ENCODE assay signal across 23 cellular contexts in genomic region chr7:140670343-140670935, GRCh38. TPM values are rescaled to one million over a fixed set of nuclear protein-coding genes. Genes with fewer than 3 reads are reported as not detected.
DNase-seq lines count a peak whose midpoint lies in the region; ATAC-seq, FAIRE-seq and TF ChIP-seq lines count a peak whose summit lies in the region.
"Had no signal": no experiment of that assay in that cellular context is flagged by ENCODE, and none has a peak within 500 bp of the region (broad histone marks: within the 10 kb centered on the region; RNA-seq: fewer than 3 reads in every experiment).

No MANE protein-coding gene starts in this region.

- FAIRE-seq in K562 (lab: Jason Lieb, UNC): no peak
- FAIRE-seq: GM12878 had no signal

- H3K9me3 Mint-ChIP-seq in CD4-positive, CD25-positive, alpha-beta regulatory T cell: peaks cover 0 to 2% (median 0%) of the 10 kb centered on the region in 7 donors
- no peaks in the 10 kb centered on the region for H3K9me3 Mint-ChIP-seq in neural progenitor cell
- H3K9me3 Mint-ChIP-seq: CD4-positive, alpha-beta memory T cell; IgD-negative memory B cell had no signal

- no peak overlapping the region for H3K27ac ChIP-seq in CD4-positive, CD25-positive, alpha-beta regulatory T cell (ENCODE audit: insufficient read depth, low read length, poor library complexity, severe bottlenecking)
- no peak overlapping the region for H3K27ac ChIP-seq in K562 (ENCODE audit: extremely low read depth, low read depth, low read length)
- H3K27ac ChIP-seq in neural progenitor cell: no peak overlapping the region
- H3K27ac ChIP-seq in breast epithelium: no peak overlapping the region
- no peak overlapping the region for H3K27ac ChIP-seq in colonic mucosa
- H3K27ac ChIP-seq: GM23248 had no signal

- no peak for TF ChIP-seq CTCF in K562 (IDR thresholded peaks at IDR 0.05 in 2 of 3, conservative IDR thresholded peaks at IDR 0.05 in 1 of 3; ENCODE audit: insufficient read depth in 2 of 3, low read depth in 1 of 3, low read length in 3 of 3)
- TF ChIP-seq CTCF in neural progenitor cell (IDR thresholded peaks at IDR 0.05): no peak
- no peak for TF ChIP-seq CTCF in breast epithelium (IDR thresholded peaks at IDR 0.05)
- no peak for TF ChIP-seq CTCF in colonic mucosa (IDR thresholded peaks at IDR 0.05)

- peaks cover 22% of the 10 kb centered on the region for H3K4me1 ChIP-seq in CD4-positive, CD25-positive, alpha-beta regulatory T cell (ENCODE audit: control insufficient read depth, insufficient read depth, low read length, poor library complexity, severe bottlenecking)
- H3K4me1 ChIP-seq in K562 (replicated peaks in 1 of 2; ENCODE audit: control insufficient read depth in 2 of 2, insufficient read depth in 2 of 2, low read length in 2 of 2) (peaks cover 21 to 34% of the 10 kb centered on the region in 2 experiments; a peak in 4 of 5 replicates), neural progenitor cell (peaks cover 6% of the 10 kb centered on the region), breast epithelium (peaks cover 2 to 7% of the 10 kb centered on the region in 2 donors), colonic mucosa (peaks cover 18% of the 10 kb centered on the region)
- H3K4me1 ChIP-seq: BE2C had no signal

- in situ Hi-C loops in K562 (cut with MboI): no loop called here

- no TSS peak for BruUV-seq in K562 (replicated peaks; lab: Mats Ljungman, UMichigan)

- H3K36me3 ChIP-seq in CD4-positive, CD25-positive, alpha-beta regulatory T cell (ENCODE audit: control insufficient read depth, insufficient read depth, low read length): no peaks in the 10 kb centered on the region
- H3K36me3 ChIP-seq in H7 (replicated peaks; ENCODE audit: control insufficient read depth, insufficient read depth, low read length) (no peaks in the 10 kb centered on the region; the same call in 1 of the 2 replicates), K562 (ENCODE audit: control insufficient read depth, insufficient read depth, low read length) (no peaks in the 10 kb centered on the region), neural progenitor cell (no peaks in the 10 kb centered on the region), breast epithelium (no peaks in the 10 kb centered on the region), colonic mucosa (no peaks in the 10 kb centered on the region)
- H3K36me3 ChIP-seq: BE2C, MG63 had no signal

- no peak for TF ChIP-seq EP300 in K562 (IDR thresholded peaks at IDR 0.05; ENCODE audit: low read length)

- H3K9me3 ChIP-seq in CD4-positive, CD25-positive, alpha-beta regulatory T cell (ENCODE audit: control insufficient read depth in 2 of 2, low read length in 2 of 2): no peaks in the 10 kb centered on the region
- no peaks in the 10 kb centered on the region for H3K9me3 ChIP-seq in K562 (replicated peaks; ENCODE audit: control insufficient read depth, insufficient read depth, low read depth, low read length)
- no peaks in the 10 kb centered on the region for H3K9me3 ChIP-seq in neural progenitor cell (ENCODE audit: low read depth)
- H3K9me3 ChIP-seq in breast epithelium: no peaks in the 10 kb centered on the region
- H3K9me3 ChIP-seq in colonic mucosa: no peaks in the 10 kb centered on the region
- H3K9me3 ChIP-seq: BE2C, Caco-2, MG63 had no signal

- peak overlapping the region; percentile 21 to 80 (median 43) for H3K4me3 Mint-ChIP-seq in CD4-positive, CD25-positive, alpha-beta regulatory T cell
- no peak overlapping the region for H3K4me3 Mint-ChIP-seq in neural progenitor cell

- H4K20me1 ChIP-seq in K562 (replicated peaks; ENCODE audit: control insufficient read depth, insufficient read depth, low read length) (no peaks in the 10 kb centered on the region), neural progenitor cell (ENCODE audit: low read depth) (no peaks in the 10 kb centered on the region)

- H3K27ac Mint-ChIP-seq in CD4-positive, CD25-positive, alpha-beta regulatory T cell: peak overlapping the region in 1 of 3 donors; percentile 56
- H3K27ac Mint-ChIP-seq in neural progenitor cell: no peak overlapping the region
- H3K27ac Mint-ChIP-seq: IgD-negative memory B cell had no signal

- POLR2A ChIA-PET in K562 (lab: Yijun Ruan, JAX): interaction anchor here (0.6 to 2.4 kb wide), 4 partner anchors 11 to 365 kb away, joined by 3 to 9 read pairs (median 4); no protein-coding TSS in a partner anchor

- TF ChIP-seq RAD21 in K562 (CRISPR knock-in tag; conservative IDR thresholded peaks at IDR 0.05 in 1 of 2, IDR thresholded peaks at IDR 0.05 in 1 of 2): no peak

- CTCF ChIA-PET in K562 (lab: Yijun Ruan, JAX; ENCODE audit: low intra/inter-chr PET ratio): interaction anchor here (0.6 kb wide), 1 partner anchor 76 kb away, joined by 3 read pairs; no protein-coding TSS in a partner anchor

- H3K79me2 ChIP-seq in K562 (ENCODE audit: control insufficient read depth, insufficient read depth, low read length) (no peaks in the 10 kb centered on the region), neural progenitor cell (ENCODE audit: low read depth) (no peaks in the 10 kb centered on the region)

- H3K27me3 ChIP-seq in CD4-positive, CD25-positive, alpha-beta regulatory T cell (ENCODE audit: control insufficient read depth, insufficient read depth, low read length): no peaks in the 10 kb centered on the region
- H3K27me3 ChIP-seq in H7 (ENCODE audit: control insufficient read depth, insufficient read depth, low read length) (peaks cover 13% of the 10 kb centered on the region; the same call in 1 of the 2 replicates), K562 (ENCODE audit: control insufficient read depth in 2 of 2, insufficient read depth in 2 of 2, low read length in 2 of 2) (peaks cover 7% of the 10 kb centered on the region in 2 experiments; a peak in 4 of 5 replicates), neural progenitor cell (peaks cover 29% of the 10 kb centered on the region), breast epithelium (no peaks in the 10 kb centered on the region), colonic mucosa (no peaks in the 10 kb centered on the region)
- H3K27me3 ChIP-seq: MG63 had no signal

- H3K4me1 Mint-ChIP-seq in CD4-positive, CD25-positive, alpha-beta regulatory T cell: peaks cover 0 to 32% (median 20%) of the 10 kb centered on the region in 4 donors
- H3K4me1 Mint-ChIP-seq in neural progenitor cell: peaks cover 13% of the 10 kb centered on the region

- H3K9me1 ChIP-seq in K562 (ENCODE audit: control insufficient read depth, insufficient read depth, low read length): no peaks in the 10 kb centered on the region

- intact Hi-C loops in K562 (cut with micrococcal nuclease): loop anchor here (10.0 kb wide), 2 partner anchors 314 to 864 kb away; no protein-coding TSS in a partner anchor
- intact Hi-C loops in sciatic nerve (cut with DNase I): no loop called here
- intact Hi-C loops in breast epithelium (cut with DNase I; ENCODE audit: low total_unique reads): no loop called here
- intact Hi-C loops in colonic mucosa (cut with DNase I): loop anchor here (10.0 kb wide), 1 partner anchor 314 kb away; no protein-coding TSS in a partner anchor

- H2AFZ ChIP-seq in K562 (ENCODE audit: low read depth, low read length) (no peak overlapping the region), neural progenitor cell (replicated peaks) (no peak overlapping the region)
- H2AFZ ChIP-seq: GM23248 had no signal

- H3F3A ChIP-seq in neural progenitor cell (ENCODE audit: low read depth): peaks cover 24% of the 10 kb centered on the region

- H3K4me3 ChIP-seq in CD4-positive, CD25-positive, alpha-beta regulatory T cell (ENCODE audit: low read depth, low read length): no peak overlapping the region
- H3K4me3 ChIP-seq in H7 (ENCODE audit: insufficient read depth, low read depth, low read length) (no peak overlapping the region), K562 (no peak overlapping the region), neural progenitor cell (no peak overlapping the region), breast epithelium (no peak overlapping the region), colonic mucosa (no peak overlapping the region)
- H3K4me3 ChIP-seq: GM12878, GM23248, MG63 had no signal

- no peak for TF ChIP-seq POLR2A in K562 (conservative IDR thresholded peaks at IDR 0.05)
- TF ChIP-seq POLR2A in breast epithelium (IDR thresholded peaks at IDR 0.05): no peak

- H3K4me2 ChIP-seq in K562 (ENCODE audit: insufficient read depth, low read length) (no peak overlapping the region), neural progenitor cell (no peak overlapping the region)

- H3K27me3 Mint-ChIP-seq in CD4-positive, CD25-positive, alpha-beta regulatory T cell: peaks cover 21% of the 10 kb centered on the region
- H3K27me3 Mint-ChIP-seq in neural progenitor cell (ENCODE audit: insufficient read depth, low read depth): peaks cover 22% of the 10 kb centered on the region
- H3K27me3 Mint-ChIP-seq: CD4-positive, alpha-beta memory T cell; IgD-negative memory B cell had no signal

- no peak for DNase-seq in CD4-positive, CD25-positive, alpha-beta regulatory T cell
- peak; percentile 47 for DNase-seq in H7
- DNase-seq in K562 (ENCODE audit: extremely low read depth in 1 of 4, low spot score in 3 of 4): peak; percentile 40 to 45 (median 44)
- DNase-seq in sciatic nerve (ENCODE audit: low spot score): peak; percentile 28
- DNase-seq in neural progenitor cell (ENCODE audit: low spot score): no peak
- DNase-seq in breast epithelium (ENCODE audit: low spot score in 2 of 2): no peak
- DNase-seq in colonic mucosa: no peak
- DNase-seq: BE2C; Caco-2; CD4-positive, alpha-beta memory T cell; DND-41; GM23248; Kasumi-1; MG63; NCI-H1048; NCI-H1417 treated with DMSO at 0.1 percent for 48 hours; NCI-H187; NCI-H69 had no signal

- ATAC-seq in CD4-positive, CD25-positive, alpha-beta regulatory T cell (ENCODE audit: low read depth in 2 of 2): no peak
- ATAC-seq in K562: no peak
- ATAC-seq in sciatic nerve: no peak
- ATAC-seq in HG02798 (IDR thresholded peaks at IDR 0.05; ENCODE audit: poor library complexity, unreplicated experiment): no peak
- ATAC-seq: GM12878, HCT116, SK-N-SH treated with all-trans-retinoic acid at 6 μM for 48 hours had no signal

- 8% methylated on average over 4 of the region's 4 CpGs for WGBS in K562 (ENCODE audit: insufficient coverage, low coverage, missing lambda C conversion rate)

- H3K9ac ChIP-seq in K562 (ENCODE audit: insufficient read depth in 1 of 2, low read depth in 2 of 2, low read length in 2 of 2) (no peak overlapping the region), neural progenitor cell (no peak overlapping the region), colonic mucosa (ENCODE audit: low read depth in 2 of 2, low read length in 2 of 2) (no peak overlapping the region)
- H3K9ac ChIP-seq: GM23248 had no signal

- H3K36me3 Mint-ChIP-seq in CD4-positive, CD25-positive, alpha-beta regulatory T cell: no peaks in the 10 kb centered on the region
- peaks cover 2% of the 10 kb centered on the region for H3K36me3 Mint-ChIP-seq in neural progenitor cell
- H3K36me3 Mint-ChIP-seq: IgD-negative memory B cell had no signal

RNA-seq across cellular contexts. Expression of gene ADCK2, which starts 2.3 kb away (rescaled TPM):
- 14.3 TPM for total RNA-seq in CD4-positive, CD25-positive, alpha-beta regulatory T cell
- polyA plus RNA-seq in CD4-positive, CD25-positive, alpha-beta regulatory T cell: 10 to 100 TPM; 29.9 to 35.2 (median 32.1) TPM
- 16.0 and 17.3 TPM in 2 replicates for total RNA-seq in H7 (2014; rRNA removed; shearing (Covaris generic))
- 7.9 and 18.9 TPM in 2 replicates for total RNA-seq in K562 (2011; cell fraction: chromatin; rRNA removed; ENCODE audit: low replicate concordance)
- total RNA-seq in K562 (2011; cell fraction: nucleolus; rRNA removed): 18.3 and 25.7 TPM in 2 replicates
- 16.6 and 17.8 TPM in 2 replicates for total RNA-seq in K562 (2011; cell fraction: nucleoplasm; rRNA removed)
- 10.6 and 12.9 TPM in 2 replicates for total RNA-seq in K562 (2014; rRNA removed)
- 9.1 and 10.3 TPM in 2 replicates for total RNA-seq in K562 (2014; rRNA removed; fragmentation: Illumina TruSeq; extraction: Trizol)
- 13.3 and 13.8 TPM in 2 replicates for total RNA-seq in K562 (2015; rRNA removed; fragmentation: Illumina TruSeq; extraction: Trizol)
- total RNA-seq in K562 (2021): 13.8 and 14.3 TPM in 2 replicates
- 12.0 and 12.8 TPM in 2 replicates for polyA plus RNA-seq in K562 (2011; rRNA removed)
- 9.7 and 13.6 TPM in 2 replicates for polyA plus RNA-seq in K562 (2011; cell fraction: cytosol; rRNA removed)
- polyA plus RNA-seq in K562 (2011; cell fraction: nucleus; rRNA removed): 7.2 and 7.7 TPM in 2 replicates
- 12.2 and 28.1 TPM in 2 replicates for polyA plus RNA-seq in K562 (2012)
- 7.7 and 9.4 TPM in 2 replicates for polyA plus RNA-seq in K562 (2014; fragmentation: Illumina TruSeq; extraction: Trizol)
- polyA plus RNA-seq in K562 (2014; fragmentation: Nextera tagmentation; extraction: Ambion mirVana): 1 to 10 TPM in 1 of 2 experiments, under 1 TPM in 1; 0.08 to 1.1 TPM
- polyA plus RNA-seq in K562 (2014; rRNA removed): 9.7 and 10.1 TPM in 2 replicates
- polyA minus RNA-seq in K562 (2011; rRNA and poly(A)+ RNA removed): 13.7 and 15.8 TPM in 2 replicates
- polyA minus RNA-seq in K562 (2011; cell fraction: cytosol; rRNA and poly(A)+ RNA removed): 9.4 and 9.5 TPM in 2 replicates
- 5.8 and 8.3 TPM in 2 replicates for polyA minus RNA-seq in K562 (2011; cell fraction: nucleus; rRNA and poly(A)+ RNA removed)
- 13.9 TPM for total RNA-seq in sciatic nerve
- 7.8 and 12.3 TPM in 2 replicates for total RNA-seq in neural progenitor cell (ENCODE audit: low replicate concordance)
- total RNA-seq in breast epithelium: 10 to 100 TPM; 21.8 to 31.9 (median 23.6) TPM
- total RNA-seq in colonic mucosa: 10 to 100 TPM; 25.4 to 40.6 TPM

RNA-seq across cellular contexts. Expression of gene NDUFB2, which starts 26.1 kb away (rescaled TPM):
- total RNA-seq in CD4-positive, CD25-positive, alpha-beta regulatory T cell: 91.5 TPM
- polyA plus RNA-seq in CD4-positive, CD25-positive, alpha-beta regulatory T cell: 100 to 1,000 TPM; 388 to 529 (median 432) TPM
- 124 and 196 TPM in 2 replicates for total RNA-seq in H7 (2014; rRNA removed; shearing (Covaris generic))
- total RNA-seq in K562 (2011; cell fraction: chromatin; rRNA removed; ENCODE audit: low replicate concordance): 79.2 and 130 TPM in 2 replicates
- total RNA-seq in K562 (2011; cell fraction: nucleolus; rRNA removed): 76.4 and 80.7 TPM in 2 replicates
- 109 and 165 TPM in 2 replicates for total RNA-seq in K562 (2011; cell fraction: nucleoplasm; rRNA removed)
- total RNA-seq in K562 (2014; rRNA removed) (303 and 359 TPM in 2 replicates), K562 (2014; rRNA removed; fragmentation: Illumina TruSeq; extraction: Trizol) (320 and 326 TPM in 2 replicates), K562 (2015; rRNA removed; fragmentation: Illumina TruSeq; extraction: Trizol) (273 and 287 TPM in 2 replicates), K562 (2021) (304 and 329 TPM in 2 replicates), sciatic nerve (119 TPM), neural progenitor cell (ENCODE audit: low replicate concordance) (241 and 310 TPM in 2 replicates), breast epithelium (100 to 1,000 TPM in 2 of 3 donors, 10 to 100 TPM in 1; 85.0 to 151 (median 149) TPM), colonic mucosa (100 to 1,000 TPM; 281 to 309 TPM)
- polyA plus RNA-seq in K562 (2011; rRNA removed) (540 and 563 TPM in 2 replicates), K562 (2014; fragmentation: Illumina TruSeq; extraction: Trizol) (220 and 292 TPM in 2 replicates), K562 (2014; fragmentation: Nextera tagmentation; extraction: Ambion mirVana) (1,000 to 10,000 TPM; 1,937 to 2,075 TPM), K562 (2014; rRNA removed) (465 and 510 TPM in 2 replicates)
- polyA plus RNA-seq in K562 (2011; cell fraction: cytosol; rRNA removed): 1,462 and 1,579 TPM in 2 replicates
- polyA plus RNA-seq in K562 (2011; cell fraction: nucleus; rRNA removed): 200 and 270 TPM in 2 replicates
- polyA plus RNA-seq in K562 (2012): 195 and 484 TPM in 2 replicates
- polyA minus RNA-seq in K562 (2011; rRNA and poly(A)+ RNA removed): 64.1 and 78.0 TPM in 2 replicates
- polyA minus RNA-seq in K562 (2011; cell fraction: cytosol; rRNA and poly(A)+ RNA removed): 36.6 and 38.4 TPM in 2 replicates
- 20.3 and 43.4 TPM in 2 replicates for polyA minus RNA-seq in K562 (2011; cell fraction: nucleus; rRNA and poly(A)+ RNA removed)

RNA-seq across cellular contexts. Expression of gene DENND2A, which starts 29.8 kb away (rescaled TPM):
- not detected for total RNA-seq in CD4-positive, CD25-positive, alpha-beta regulatory T cell
- not detected for polyA plus RNA-seq in CD4-positive, CD25-positive, alpha-beta regulatory T cell
- total RNA-seq in H7 (2014; rRNA removed; shearing (Covaris generic)): 10.1 and 11.9 TPM in 2 replicates
- not detected in 2 replicates for total RNA-seq in K562 (2011; cell fraction: chromatin; rRNA removed; ENCODE audit: low replicate concordance)
- not detected in 2 replicates for total RNA-seq in K562 (2011; cell fraction: nucleolus; rRNA removed)
- not detected in 2 replicates for total RNA-seq in K562 (2011; cell fraction: nucleoplasm; rRNA removed)
- not detected in 2 replicates for total RNA-seq in K562 (2014; rRNA removed)
- total RNA-seq in K562 (2014; rRNA removed; fragmentation: Illumina TruSeq; extraction: Trizol): not detected in 2 replicates
- total RNA-seq in K562 (2015; rRNA removed; fragmentation: Illumina TruSeq; extraction: Trizol): not detected in 2 replicates
- 0.16 TPM in 1 of 2 replicates, not detected in the other for total RNA-seq in K562 (2021)
- not detected in 2 replicates for polyA plus RNA-seq in K562 (2011; rRNA removed)
- not detected in 2 replicates for polyA plus RNA-seq in K562 (2011; cell fraction: cytosol; rRNA removed)
- polyA plus RNA-seq in K562 (2011; cell fraction: nucleus; rRNA removed): 0.18 TPM in 1 of 2 replicates, not detected in the other
- not detected in 2 replicates for polyA plus RNA-seq in K562 (2012)
- polyA plus RNA-seq in K562 (2014; fragmentation: Illumina TruSeq; extraction: Trizol): not detected in 2 replicates
- not detected for polyA plus RNA-seq in K562 (2014; fragmentation: Nextera tagmentation; extraction: Ambion mirVana)
- not detected in 2 replicates for polyA plus RNA-seq in K562 (2014; rRNA removed)
- polyA minus RNA-seq in K562 (2011; rRNA and poly(A)+ RNA removed): not detected in 2 replicates
- polyA minus RNA-seq in K562 (2011; cell fraction: cytosol; rRNA and poly(A)+ RNA removed): not detected in 2 replicates
- polyA minus RNA-seq in K562 (2011; cell fraction: nucleus; rRNA and poly(A)+ RNA removed): not detected in 2 replicates
- 37.6 TPM for total RNA-seq in sciatic nerve
- total RNA-seq in neural progenitor cell (ENCODE audit: low replicate concordance): 23.7 and 27.0 TPM in 2 replicates
- total RNA-seq in breast epithelium: 10 to 100 TPM in 1 of 3 donors, 1 to 10 TPM in 2; 6.9 to 13.1 (median 7.6) TPM
- total RNA-seq in colonic mucosa: 1 to 10 TPM; 7.4 to 9.2 TPM
- total RNA-seq: CD4-positive, alpha-beta memory T cell; GM12878 had no signal
- polyA plus RNA-seq: CD4-positive, alpha-beta memory T cell; IgD-negative memory B cell had no signal

Comparison
In these comparisons a context has a peak if more than half of its experiments do, and no peak if none do; other contexts are left out.
1. DNase-seq: peak in H7 (single experiment), K562 (4 of 4) and sciatic nerve (single experiment); none in CD4-positive, CD25-positive, alpha-beta regulatory T cell (0 of 3), neural progenitor cell (single experiment), breast epithelium (0 of 2) and colonic mucosa (single experiment).
2. intact Hi-C loops: an anchor here in K562 (10.0 kb wide) and colonic mucosa (10.0 kb wide); none called in sciatic nerve and breast epithelium.